Comparison of ENCODE assay signal across 8 cellular contexts in genomic region chr1:28248273-28249012, GRCh38. TPM values are rescaled to one million over a fixed set of nuclear protein-coding genes. Genes with fewer than 3 reads are reported as not detected.
DNase-seq lines count a peak whose midpoint lies in the region; ATAC-seq, FAIRE-seq and TF ChIP-seq lines count a peak whose summit lies in the region.

No MANE protein-coding gene starts in this region.

- TF ChIP-seq CTCF in adrenal gland (IDR thresholded peaks at IDR 0.05) (peak; percentile 83 to 94 (median 91)), heart right ventricle (IDR thresholded peaks at IDR 0.05) (peak; percentile 75 to 96 (median 93)), transverse colon (IDR thresholded peaks at IDR 0.05) (peak; percentile 90 to 95 (median 93))

- WGBS in adrenal gland, 4 donors = 2 to 3% (median 3%) methylated on average over 12 of the region's 12 CpGs
- WGBS in heart right ventricle, 2 donors = 2 to 4% methylated on average over 12 of the region's 12 CpGs
- WGBS in transverse colon (ENCODE audit: low coverage in 1 of 2), 2 donors = 0% methylated on average over 7 to 12 of the region's 12 CpGs

- intact Hi-C loops in adrenal gland (cut with DNase I) (no loop called here), heart right ventricle (cut with DNase I) (loop anchor here in 4 of 10 donors (1.0 to 10.0 kb wide), 8 partner anchors 80 to 396 kb away; partner anchors contain the start of genes RCC1 (in 3 of the 4), MED18 (in 1 of the 4), PHACTR4 (in 1 of the 4) and RNU11 (in 1 of the 4)), posterior vena cava (cut with DNase I) (no loop called here), transverse colon (cut with DNase I; ENCODE audit: low total_unique reads) (no loop called here)

- peak overlapping the region in 1 of 4 donors; percentile 27 for H3K4me3 ChIP-seq in adrenal gland
- peak overlapping the region in 7 of 10 donors; percentile 2 to 32 (median 14) for H3K4me3 ChIP-seq in heart right ventricle
- peak overlapping the region in 2 of 4 donors; percentile 3 to 9 for H3K4me3 ChIP-seq in transverse colon

- H3K27me3 ChIP-seq in adrenal gland (no peaks in the 10 kb centered on the region), heart right ventricle (no peaks in the 10 kb centered on the region), transverse colon (no peaks in the 10 kb centered on the region)

- TF ChIP-seq POLR2A in GM12892 (IDR thresholded peaks at IDR 0.05; ENCODE audit: low read depth, low read length) (no peak), adrenal gland (IDR thresholded peaks at IDR 0.05) (no peak), transverse colon (IDR thresholded peaks at IDR 0.05) (no peak)

- H3K4me1 ChIP-seq in adrenal gland (replicated peaks in 1 of 2) = peaks cover 34 to 54% of the 10 kb centered on the region in 2 donors
- peaks cover 15 to 69% (median 23%) of the 10 kb centered on the region in 9 donors for H3K4me1 ChIP-seq in heart right ventricle
- H3K4me1 ChIP-seq in transverse colon = peaks cover 25 to 65% (median 39%) of the 10 kb centered on the region in 4 donors

- H3K36me3 ChIP-seq in adrenal gland (replicated peaks in 1 of 2) (no peaks in the 10 kb centered on the region), heart right ventricle (no peaks in the 10 kb centered on the region), transverse colon (no peaks in the 10 kb centered on the region)

- no peak for TF ChIP-seq EP300 in transverse colon (IDR thresholded peaks at IDR 0.05; ENCODE audit: low read depth)

- no peaks in the 10 kb centered on the region for H3K9me3 ChIP-seq in adrenal gland (replicated peaks in 1 of 3)
- H3K9me3 ChIP-seq in heart right ventricle = no peaks in the 10 kb centered on the region
- H3K9me3 ChIP-seq in transverse colon = no peaks in the 10 kb centered on the region

- ATAC-seq in heart right ventricle (peak; percentile 13 to 81 (median 58)), HG03520 (IDR thresholded peaks at IDR 0.05; ENCODE audit: unreplicated experiment) (no peak)

- FAIRE-seq in GM12892 (lab: Jason Lieb, UNC) = peak; percentile 92

- DNase-seq in GM12892 (ENCODE audit: insufficient read length) = peak; percentile 36
- DNase-seq in NCI-H1105 (lab: John Stamatoyannopoulos, UW) = peak; percentile 46
- DNase-seq in T follicular helper cell (ENCODE audit: low read depth) = peak; percentile 69
- DNase-seq in adrenal gland = peak; percentile 79 to 95 (median 88)
- peak; percentile 71 to 82 for DNase-seq in heart right ventricle
- peak; percentile 93 for DNase-seq in posterior vena cava (ENCODE audit: low spot score)
- peak; percentile 89 for DNase-seq in transverse colon

- H3K27ac ChIP-seq in adrenal gland (peak overlapping the region; percentile 74 to 92 (median 84)), heart right ventricle (peak overlapping the region; percentile 42 to 92 (median 86)), transverse colon (peak overlapping the region; percentile 89 to 95 (median 91))

- in situ Hi-C loops in transverse colon (cut with MboI; ENCODE audit: low pct_ligation_motif_present in 1 of 4, low pct_unique_long_range_greater_than_20kb in 1 of 4, low sequenced_read_pairs in 3 of 4) = loop anchor here in 1 of 4 donors (25.0 kb wide), 1 partner anchor 264 kb away; the partner anchor contains the start of gene RCC1

RNA-seq across cellular contexts. Expression of gene SESN2, which starts 10.9 kb away (rescaled TPM):
- polyA plus RNA-seq in GM12892 (2012; ENCODE audit: missing spikeins) = 7.0 TPM
- total RNA-seq in adrenal gland (10 to 100 TPM in 6 of 8 donors, 1 to 10 TPM in 2; 9.1 to 19.1 (median 11.3) TPM), heart right ventricle (1 to 10 TPM; 1.9 to 6.0 (median 3.6) TPM), posterior vena cava (10 to 100 TPM; 13.7 to 16.8 TPM), transverse colon (10 to 100 TPM; 25.1 to 44.5 (median 30.5) TPM)
- polyA plus RNA-seq in adrenal gland (1 to 10 TPM; 2.9 to 5.6 (median 3.2) TPM), heart right ventricle (1 to 10 TPM; 2.4 to 7.9 TPM)

RNA-seq across cellular contexts. Expression of gene ATP5IF1, which starts 12.5 kb away (rescaled TPM):
- polyA plus RNA-seq in GM12892 (2012; ENCODE audit: missing spikeins) = 291 TPM
- 100 to 1,000 TPM; 111 to 372 (median 176) TPM for total RNA-seq in adrenal gland
- polyA plus RNA-seq in adrenal gland = 100 to 1,000 TPM; 160 to 967 (median 765) TPM
- 100 to 1,000 TPM; 255 to 482 (median 420) TPM for total RNA-seq in heart right ventricle
- 1,000 to 10,000 TPM in 1 of 2 donors, 100 to 1,000 TPM in 1; 311 to 3,942 TPM for polyA plus RNA-seq in heart right ventricle
- 10 to 100 TPM; 85.3 to 88.4 TPM for total RNA-seq in posterior vena cava
- 100 to 1,000 TPM; 131 to 503 (median 344) TPM for total RNA-seq in transverse colon

RNA-seq across cellular contexts. Expression of gene DNAJC8, which starts 15.6 kb away (rescaled TPM):
- polyA plus RNA-seq in GM12892 (2012; ENCODE audit: missing spikeins) = 114 TPM
- 10 to 100 TPM; 45.7 to 79.5 (median 66.9) TPM for total RNA-seq in adrenal gland
- polyA plus RNA-seq in adrenal gland = 100 to 1,000 TPM in 1 of 3 donors, 10 to 100 TPM in 2; 47.7 to 150 (median 49.6) TPM
- total RNA-seq in heart right ventricle = 10 to 100 TPM; 53.9 to 64.5 (median 58.0) TPM
- polyA plus RNA-seq in heart right ventricle = 10 to 100 TPM; 39.7 to 74.0 TPM
- total RNA-seq in posterior vena cava = 10 to 100 TPM; 69.3 to 80.5 TPM
- total RNA-seq in transverse colon = 10 to 100 TPM; 33.3 to 68.7 (median 46.8) TPM

Comparison
In these comparisons a context has a peak if more than half of its experiments do, and no peak if none do; other contexts are left out.
1. DNase-seq: peak in every context shown above with its lines; median percentile 93 in posterior vena cava; 89 in transverse colon; 88 in adrenal gland; 76 in heart right ventricle; 69 in T follicular helper cell; 46 in NCI-H1105; 36 in GM12892.